ENCODE assay signal across 17 cellular contexts in genomic region chr12:1220127-1221092, GRCh38.
DNase-seq lines count a peak whose midpoint lies in the region; ATAC-seq and TF ChIP-seq lines count a peak whose summit lies in the region.
"Had no signal": no experiment of that assay in that cellular context is flagged by ENCODE, and none has a peak within 500 bp of the region (broad histone marks: within the 10 kb centered on the region; RNA-seq: fewer than 3 reads in every experiment).

No MANE protein-coding gene starts in this region.

- H3K36me3 ChIP-seq in colonic mucosa (no peaks in the 10 kb centered on the region), lower lobe of right lung (no peaks in the 10 kb centered on the region), BE2C (no peaks in the 10 kb centered on the region)
- H3K36me3 ChIP-seq: brain microvascular endothelial cell had no signal

- H3K4me3 Mint-ChIP-seq in stimulated activated naive CD8-positive, alpha-beta T cell treated with anti-CD3 and anti-CD28 coated beads, Interleukin-15, amount 100 ng/mL, for 72 hours: no peak overlapping the region
- H3K4me3 Mint-ChIP-seq: CD14-positive monocyte, endodermal cell, nephron progenitor cell had no signal

- peak in 1 of 2 donors; percentile 22 for ATAC-seq in lower lobe of right lung
- ATAC-seq in stimulated activated naive CD8-positive, alpha-beta T cell treated with anti-CD3 and anti-CD28 coated beads, Interleukin-15, amount 100 ng/mL, for 72 hours: no peak
- ATAC-seq in HG02884 (IDR thresholded peaks at IDR 0.05; ENCODE audit: unreplicated experiment): no peak

- peak; percentile 12 for DNase-seq in DMS53 treated with DMSO at 0.1 percent for 48 hours (lab: John Stamatoyannopoulos, UW; ENCODE audit: unreplicated experiment)
- DNase-seq in NCI-H1417 treated with DMSO at 0.1 percent for 48 hours (lab: John Stamatoyannopoulos, UW): peak; percentile 61
- peak; percentile 81 for DNase-seq in colonic mucosa
- no peak for DNase-seq in lower lobe of right lung
- no peak for DNase-seq in stimulated activated naive CD8-positive, alpha-beta T cell treated with anti-CD3 and anti-CD28 coated beads, Interleukin-15, amount 100 ng/mL, for 72 hours
- no peak for DNase-seq in BE2C
- DNase-seq in activated naive CD4-positive, alpha-beta T cell (lab: John Stamatoyannopoulos, UW): no peak
- DNase-seq: activated CD4-positive, alpha-beta T cell treated with anti-CD3 and anti-CD28 coated beads, Interleukin-2, amount 50 U/mL, for 48 hours; activated effector memory CD4-positive, alpha-beta T cell treated with Interleukin-2 at 50 U/mL for 16 hours; brain microvascular endothelial cell; endodermal cell; NCI-H526 treated with DMSO at 0.1 percent for 48 hours; nephron progenitor cell; SIG-M5; stimulated activated naive CD4-positive, alpha-beta T cell had no signal

- H3K4me3 ChIP-seq in colonic mucosa (no peak overlapping the region), lower lobe of right lung (no peak overlapping the region), BE2C (ENCODE audit: low read depth, low read length) (no peak overlapping the region)

- H3K9me3 ChIP-seq in colonic mucosa (no peaks in the 10 kb centered on the region), lower lobe of right lung (no peaks in the 10 kb centered on the region), BE2C (no peaks in the 10 kb centered on the region)

- intact Hi-C loops in colonic mucosa (cut with DNase I) (no loop called here), lower lobe of right lung (cut with DNase I) (no loop called here)

- H3K27ac ChIP-seq in colonic mucosa (peak overlapping the region; percentile 49), lower lobe of right lung (peak overlapping the region; percentile 25)
- H3K27ac ChIP-seq: brain microvascular endothelial cell had no signal

- no peaks in the 10 kb centered on the region for H3K27me3 ChIP-seq in colonic mucosa
- no peaks in the 10 kb centered on the region for H3K27me3 ChIP-seq in lower lobe of right lung (ENCODE audit: low read depth)
- no peaks in the 10 kb centered on the region for H3K27me3 ChIP-seq in BE2C
- H3K27me3 ChIP-seq: brain microvascular endothelial cell had no signal

- H3K9me3 Mint-ChIP-seq in stimulated activated naive CD8-positive, alpha-beta T cell treated with anti-CD3 and anti-CD28 coated beads, Interleukin-15, amount 100 ng/mL, for 72 hours: no peaks in the 10 kb centered on the region
- H3K9me3 Mint-ChIP-seq: CD14-positive monocyte, endodermal cell, nephron progenitor cell had no signal

- no peak overlapping the region for H3K9ac ChIP-seq in colonic mucosa (ENCODE audit: low read depth in 2 of 2, low read length in 2 of 2)

- TF ChIP-seq CTCF in colonic mucosa (IDR thresholded peaks at IDR 0.05) (no peak), lower lobe of right lung (IDR thresholded peaks at IDR 0.05) (no peak), BE2C (IDR thresholded peaks at IDR 0.05; ENCODE audit: low read depth, low read length) (no peak)

- H3K4me1 ChIP-seq in colonic mucosa: no peaks in the 10 kb centered on the region
- H3K4me1 ChIP-seq in lower lobe of right lung: peaks cover 44% of the 10 kb centered on the region
- peaks cover 21% of the 10 kb centered on the region for H3K4me1 ChIP-seq in BE2C

- H3K27ac Mint-ChIP-seq in stimulated activated naive CD8-positive, alpha-beta T cell treated with anti-CD3 and anti-CD28 coated beads, Interleukin-15, amount 100 ng/mL, for 72 hours: no peak overlapping the region
- H3K27ac Mint-ChIP-seq: CD14-positive monocyte, endodermal cell, nephron progenitor cell had no signal

- H3K27me3 Mint-ChIP-seq in stimulated activated naive CD8-positive, alpha-beta T cell treated with anti-CD3 and anti-CD28 coated beads, Interleukin-15, amount 100 ng/mL, for 72 hours: no peaks in the 10 kb centered on the region

- H3K4me1 Mint-ChIP-seq in stimulated activated naive CD8-positive, alpha-beta T cell treated with anti-CD3 and anti-CD28 coated beads, Interleukin-15, amount 100 ng/mL, for 72 hours: no peaks in the 10 kb centered on the region
- H3K4me1 Mint-ChIP-seq: CD14-positive monocyte, endodermal cell, nephron progenitor cell had no signal

Comparison
In these comparisons a context has a peak if more than half of its experiments do, and no peak if none do; other contexts are left out.
1. DNase-seq: peak in DMS53 treated with DMSO at 0.1 percent for 48 hours (single experiment), NCI-H1417 treated with DMSO at 0.1 percent for 48 hours (single experiment) and colonic mucosa (single experiment); none in lower lobe of right lung (single experiment), stimulated activated naive CD8-positive, alpha-beta T cell treated with anti-CD3 and anti-CD28 coated beads, Interleukin-15, amount 100 ng/mL, for 72 hours (0 of 2), BE2C (single experiment) and activated naive CD4-positive, alpha-beta T cell (0 of 4).